Comparison of ENCODE assay signal across 16 cellular contexts in the genomic region with DNA sequence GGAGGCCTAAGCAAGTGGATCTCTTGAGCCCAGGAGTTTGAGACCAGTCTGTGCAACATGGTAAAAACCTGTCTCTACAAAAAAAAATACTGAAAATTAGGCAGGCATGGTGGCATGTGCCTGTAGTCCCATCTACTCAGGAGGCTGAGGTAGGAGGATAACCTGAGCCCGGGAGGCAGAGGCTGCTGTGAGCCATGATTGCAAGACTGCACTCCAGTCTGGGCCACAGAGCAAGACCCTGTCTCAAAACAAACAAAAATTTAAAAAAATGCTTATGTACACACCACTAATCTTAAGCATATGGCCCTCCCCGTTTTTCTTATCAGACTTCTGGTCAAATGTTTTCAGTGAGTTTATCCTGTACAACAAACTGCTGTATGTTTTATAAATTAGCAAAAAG. TPM values are rescaled to one million over a fixed set of nuclear protein-coding genes. Genes with fewer than 3 reads are reported as not detected.
DNase-seq lines count a peak whose midpoint lies in the region; ATAC-seq and TF ChIP-seq lines count a peak whose summit lies in the region.
"Had no signal": no experiment of that assay in that cellular context is flagged by ENCODE, and none has a peak within 500 bp of the region (broad histone marks: within the 10 kb centered on the region; RNA-seq: fewer than 3 reads in every experiment).

No MANE protein-coding gene starts in this region.

- H2AFZ ChIP-seq in mesenchymal stem cell (ENCODE audit: low read depth, low read length): no peak overlapping the region

- H2BK120ac ChIP-seq in mesenchymal stem cell (ENCODE audit: low read depth, low read length): no peak overlapping the region

- H2BK12ac ChIP-seq in mesenchymal stem cell (ENCODE audit: low read length in 2 of 2): no peak overlapping the region

- H3K79me1 ChIP-seq in mesenchymal stem cell (replicated peaks; ENCODE audit: low read length, poor library complexity, severe bottlenecking): peaks cover 2% of the 10 kb centered on the region

- H3K4me3 Mint-ChIP-seq in HFFc6: peak overlapping the region; percentile 6; the same call in 1 of the 2 replicates
- H3K4me3 Mint-ChIP-seq in activated T-helper 1 cell treated with anti-CD3 and anti-CD28 coated beads, Interleukin-12 subunit alpha, Interleukin-12 subunit beta, Interleukin-2, Interleukin-4 antibody, amounts not matched to agents 30 ng/mL and 10 ng/mL and 1 ng/mL, durations not matched to agents 14 hours and 24 hours and 36 hours: peak overlapping the region; percentile 22

- H3K27ac Mint-ChIP-seq in HFFc6: peak overlapping the region; percentile 46; the same call in 1 of the 2 replicates
- H3K27ac Mint-ChIP-seq in activated T-helper 1 cell treated with anti-CD3 and anti-CD28 coated beads, Interleukin-12 subunit alpha, Interleukin-12 subunit beta, Interleukin-2, Interleukin-4 antibody, amounts not matched to agents 30 ng/mL and 10 ng/mL and 1 ng/mL, durations not matched to agents 14 hours and 24 hours and 36 hours: no peak overlapping the region

- H2BK5ac ChIP-seq in mesenchymal stem cell (ENCODE audit: low read depth, low read length, poor library complexity, severe bottlenecking): no peak overlapping the region

- no peak overlapping the region for H3K4ac ChIP-seq in mesenchymal stem cell (ENCODE audit: low read depth in 1 of 2, low read length in 2 of 2)

- H3K36me3 Mint-ChIP-seq in HFFc6 (ENCODE audit: low read depth): peaks cover 21% of the 10 kb centered on the region
- peaks cover 6% of the 10 kb centered on the region for H3K36me3 Mint-ChIP-seq in activated T-helper 1 cell treated with anti-CD3 and anti-CD28 coated beads, Interleukin-12 subunit alpha, Interleukin-12 subunit beta, Interleukin-2, Interleukin-4 antibody, amounts not matched to agents 30 ng/mL and 10 ng/mL and 1 ng/mL, durations not matched to agents 14 hours and 24 hours and 36 hours (ENCODE audit: low read depth)

- H3K23ac ChIP-seq in mesenchymal stem cell (ENCODE audit: low read length in 2 of 2): no peak overlapping the region

- in situ Hi-C loops in transverse colon (cut with MboI; ENCODE audit: low pct_ligation_motif_present in 1 of 4, low pct_unique_long_range_greater_than_20kb in 1 of 4, low sequenced_read_pairs in 3 of 4): no loop called here

- TF ChIP-seq EP300 in stomach (IDR thresholded peaks at IDR 0.05): no peak
- no peak for TF ChIP-seq EP300 in transverse colon (IDR thresholded peaks at IDR 0.05; ENCODE audit: low read depth)

- no peak for ATAC-seq in GM18909 (IDR thresholded peaks at IDR 0.05; ENCODE audit: poor library complexity, unreplicated experiment)
- ATAC-seq: Panc1, Right ventricle myocardium inferior had no signal

- H3K4me1 ChIP-seq in mesenchymal stem cell (ENCODE audit: control insufficient read depth, insufficient read depth, low read depth, low read length) (peaks cover 4% of the 10 kb centered on the region), stomach (peaks cover 0 to 40% (median 35%) of the 10 kb centered on the region in 4 donors), transverse colon (peaks cover 5 to 22% (median 10%) of the 10 kb centered on the region in 4 donors)

- no peak overlapping the region for H3K4me2 ChIP-seq in mesenchymal stem cell (ENCODE audit: low read length, poor library complexity, severe bottlenecking)
- H3K4me2 ChIP-seq: KMS-11 had no signal

- H3K9me3 ChIP-seq in mesenchymal stem cell (ENCODE audit: control insufficient read depth, low read length) (no peaks in the 10 kb centered on the region), stomach (no peaks in the 10 kb centered on the region), transverse colon (no peaks in the 10 kb centered on the region)

- H4K91ac ChIP-seq in mesenchymal stem cell (ENCODE audit: low read length): no peak overlapping the region

- TF ChIP-seq POLR2A in stomach (IDR thresholded peaks at IDR 0.05): no peak
- no peak for TF ChIP-seq POLR2A in transverse colon (IDR thresholded peaks at IDR 0.05)

- no peak overlapping the region for H2AK5ac ChIP-seq in mesenchymal stem cell (ENCODE audit: low read length, severe bottlenecking)

- H3K14ac ChIP-seq in mesenchymal stem cell (ENCODE audit: low read length in 2 of 2): no peak overlapping the region

- H3K27me3 ChIP-seq in mesenchymal stem cell (ENCODE audit: control insufficient read depth in 1 of 2, insufficient read depth in 1 of 2, low read length in 2 of 2) (no peaks in the 10 kb centered on the region), stomach (no peaks in the 10 kb centered on the region), transverse colon (no peaks in the 10 kb centered on the region)

- H3K27me3 Mint-ChIP-seq in HFFc6 (ENCODE audit: insufficient read depth): peaks cover 1% of the 10 kb centered on the region
- H3K27me3 Mint-ChIP-seq in activated T-helper 1 cell treated with anti-CD3 and anti-CD28 coated beads, Interleukin-12 subunit alpha, Interleukin-12 subunit beta, Interleukin-2, Interleukin-4 antibody, amounts not matched to agents 30 ng/mL and 10 ng/mL and 1 ng/mL, durations not matched to agents 14 hours and 24 hours and 36 hours (ENCODE audit: insufficient read depth): no peaks in the 10 kb centered on the region
- H3K27me3 Mint-ChIP-seq: B cell; CD4-positive, alpha-beta memory T cell had no signal

- H3K27ac ChIP-seq in mesenchymal stem cell (ENCODE audit: low read length, poor library complexity, severe bottlenecking) (no peak overlapping the region), stomach (peak overlapping the region in 4 of 5 donors; percentile 35 to 91 (median 70)), transverse colon (no peak overlapping the region)
- H3K27ac ChIP-seq: KMS-11 had no signal

- H3K4me1 Mint-ChIP-seq in HFFc6 (ENCODE audit: low read depth): peaks cover 47% of the 10 kb centered on the region
- peaks cover 32% of the 10 kb centered on the region for H3K4me1 Mint-ChIP-seq in activated T-helper 1 cell treated with anti-CD3 and anti-CD28 coated beads, Interleukin-12 subunit alpha, Interleukin-12 subunit beta, Interleukin-2, Interleukin-4 antibody, amounts not matched to agents 30 ng/mL and 10 ng/mL and 1 ng/mL, durations not matched to agents 14 hours and 24 hours and 36 hours (ENCODE audit: low read depth)

- DNase-seq in HFFc6: no peak
- DNase-seq in activated T-helper 1 cell treated with anti-CD3 and anti-CD28 coated beads, Interleukin-12 subunit alpha, Interleukin-12 subunit beta, Interleukin-2, Interleukin-4 antibody, amounts not matched to agents 30 ng/mL and 10 ng/mL and 1 ng/mL, durations not matched to agents 14 hours and 24 hours and 36 hours (ENCODE audit: low spot score): no peak
- peak; percentile 18 for DNase-seq in mesenchymal stem cell
- DNase-seq in stomach: no peak
- no peak for DNase-seq in transverse colon
- no peak for DNase-seq in kidney tubule cell (ENCODE audit: low spot score)
- DNase-seq: CD4-positive, alpha-beta memory T cell; DMS79; H7; NCI-H1694; NCI-H510A treated with DMSO at 0.1 percent for 48 hours had no signal

- H3K4me3 ChIP-seq in mesenchymal stem cell (ENCODE audit: insufficient read depth in 1 of 2, low read depth in 1 of 2, low read length in 2 of 2): no peak overlapping the region
- H3K4me3 ChIP-seq in stomach: no peak overlapping the region
- H3K4me3 ChIP-seq in transverse colon: no peak overlapping the region

- H3K18ac ChIP-seq in mesenchymal stem cell (ENCODE audit: low read depth in 1 of 2, low read length in 2 of 2): no peak overlapping the region

- H3K9ac ChIP-seq in mesenchymal stem cell (ENCODE audit: low read length): no peak overlapping the region
- H3K9ac ChIP-seq: KMS-11 had no signal

- TF ChIP-seq CTCF in HFFc6 (IDR thresholded peaks at IDR 0.05) (no peak), stomach (IDR thresholded peaks at IDR 0.05) (no peak), transverse colon (IDR thresholded peaks at IDR 0.05) (no peak)

- 95% methylated on average over 1 of the region's 2 CpGs for WGBS in mesenchymal stem cell
- WGBS in stomach, 5 donors: 21 to 45% (median 39%) methylated on average over 2 of the region's 2 CpGs
- 40 to 68% methylated on average over 1 to 2 of the region's 2 CpGs for WGBS in transverse colon (ENCODE audit: low coverage in 1 of 2), 2 donors

- intact Hi-C loops in activated T-helper 1 cell treated with anti-CD3 and anti-CD28 coated beads, Interleukin-12 subunit alpha, Interleukin-12 subunit beta, Interleukin-2, Interleukin-4 antibody, amounts not matched to agents 30 ng/mL and 10 ng/mL and 1 ng/mL, durations not matched to agents 14 hours and 24 hours and 36 hours (cut with micrococcal nuclease): loop anchor here (5.0 kb wide), 1 partner anchor 359 kb away; a partner anchor contains a TSS
- intact Hi-C loops in stomach (cut with DNase I; ENCODE audit: low total_unique reads) (no loop called here), transverse colon (cut with DNase I; ENCODE audit: low total_unique reads) (no loop called here)

- no peak overlapping the region for H2BK15ac ChIP-seq in mesenchymal stem cell (ENCODE audit: low read depth, poor library complexity, severe bottlenecking)

- no peaks in the 10 kb centered on the region for H3K36me3 ChIP-seq in mesenchymal stem cell (ENCODE audit: control insufficient read depth in 1 of 2, insufficient read depth in 2 of 2, low read depth in 1 of 2, low read length in 2 of 2)
- no peaks in the 10 kb centered on the region for H3K36me3 ChIP-seq in stomach
- no peaks in the 10 kb centered on the region for H3K36me3 ChIP-seq in transverse colon

- no peak overlapping the region for H4K8ac ChIP-seq in mesenchymal stem cell (ENCODE audit: low read length)

- peaks cover 13% of the 10 kb centered on the region for H3K9me3 Mint-ChIP-seq in HFFc6
- peaks cover 3% of the 10 kb centered on the region for H3K9me3 Mint-ChIP-seq in activated T-helper 1 cell treated with anti-CD3 and anti-CD28 coated beads, Interleukin-12 subunit alpha, Interleukin-12 subunit beta, Interleukin-2, Interleukin-4 antibody, amounts not matched to agents 30 ng/mL and 10 ng/mL and 1 ng/mL, durations not matched to agents 14 hours and 24 hours and 36 hours

RNA-seq across cellular contexts. Expression of a gene that starts 1.7 kb away (rescaled TPM):
- 10 to 100 TPM; 43.1 to 53.6 (median 47.2) TPM for total RNA-seq in HFFc6 (2021; fragmentation: NEBNext Ultra II Directional; extraction: Animal tissue kit (Norgen Biotek cat#: 25700))
- 26.0 and 26.4 TPM in 2 replicates for total RNA-seq in activated T-helper 1 cell treated with anti-CD3 and anti-CD28 coated beads, Interleukin-12 subunit alpha, Interleukin-12 subunit beta, Interleukin-2, Interleukin-4 antibody, amounts not matched to agents 30 ng/mL and 10 ng/mL and 1 ng/mL, durations not matched to agents 14 hours and 24 hours and 36 hours
- 24.7 TPM for polyA plus RNA-seq in mesenchymal stem cell (2013, experiment 1 of 2)
- polyA plus RNA-seq in mesenchymal stem cell (2013, experiment 2 of 2): 30.8 TPM
- total RNA-seq in stomach (10 to 100 TPM; 22.2 to 76.8 (median 29.0) TPM), transverse colon (10 to 100 TPM in 2 of 4 donors, 1 to 10 TPM in 2; 7.5 to 17.1 (median 12.7) TPM)
- polyA plus RNA-seq in stomach: 10 to 100 TPM in 2 of 3 donors, 1 to 10 TPM in 1; 7.6 to 25.8 (median 24.3) TPM

Comparison
In these comparisons a context has a peak if more than half of its experiments do, and no peak if none do; other contexts are left out.
1. H3K27ac ChIP-seq: peak in stomach (4 of 5); none in mesenchymal stem cell (single experiment) and transverse colon (0 of 4).